20 cellular contexts compared by ENCODE assay signal in genomic region chr4:123405212-123405856, GRCh38. TPM values are rescaled to one million over a fixed set of nuclear protein-coding genes. Genes with fewer than 3 reads are reported as not detected.
DNase-seq lines count a peak whose midpoint lies in the region; ATAC-seq and TF ChIP-seq lines count a peak whose summit lies in the region.
"Had no signal": no experiment of that assay in that cellular context is flagged by ENCODE, and none has a peak within 500 bp of the region (broad histone marks: within the 10 kb centered on the region; RNA-seq: fewer than 3 reads in every experiment).

No MANE protein-coding gene starts in this region.

- no peaks in the 10 kb centered on the region for H3K27me3 ChIP-seq in ascending aorta
- no peaks in the 10 kb centered on the region for H3K27me3 ChIP-seq in transverse colon

- CTCF ChIA-PET in activated CD8-positive, alpha-beta T cell treated with anti-CD3 and anti-CD28 coated beads for 36 hours (lab: Charles Lee), result interaction anchor here (0.8 to 2.3 kb wide), 5 partner anchors 9 to 302 kb away, joined by 3 to 9 read pairs (median 4); partner anchors contain the start of gene SPRY1
- CTCF ChIA-PET in activated CD8-positive, alpha-beta T cell treated with anti-CD3 and anti-CD28 coated beads, Interleukin-2, amount 10 ng/mL, durations not matched to agents 7 days and 5 days (lab: Charles Lee), result interaction anchor here (0.8 to 2.9 kb wide), 4 partner anchors 8 to 159 kb away, joined by 3 to 12 read pairs (median 6); no protein-coding TSS in a partner anchor

- H3K27me3 Mint-ChIP-seq in activated CD8-positive, alpha-beta T cell treated with anti-CD3 and anti-CD28 coated beads for 36 hours, result no peaks in the 10 kb centered on the region
- no peaks in the 10 kb centered on the region for H3K27me3 Mint-ChIP-seq in activated CD8-positive, alpha-beta T cell treated with anti-CD3 and anti-CD28 coated beads, Interleukin-2, amount 10 ng/mL, durations not matched to agents 7 days and 5 days (ENCODE audit: low read depth)
- no peaks in the 10 kb centered on the region for H3K27me3 Mint-ChIP-seq in mesothelial cell of epicardium (ENCODE audit: low read depth)
- H3K27me3 Mint-ChIP-seq: T-helper 17 cell had no signal

- peaks cover 3 to 8% of the 10 kb centered on the region in 2 donors for H3K4me1 ChIP-seq in ascending aorta
- H3K4me1 ChIP-seq in transverse colon, result peaks cover 0 to 49% (median 4%) of the 10 kb centered on the region in 4 donors

- TF ChIP-seq POLR2A in transverse colon (IDR thresholded peaks at IDR 0.05), result no peak

- peak overlapping the region; percentile 26 to 32 for H3K4me3 ChIP-seq in ascending aorta
- no peak overlapping the region for H3K4me3 ChIP-seq in transverse colon

- peak overlapping the region; percentile 34 for H3K4me3 Mint-ChIP-seq in activated CD8-positive, alpha-beta T cell treated with anti-CD3 and anti-CD28 coated beads for 36 hours
- no peak overlapping the region for H3K4me3 Mint-ChIP-seq in activated CD8-positive, alpha-beta T cell treated with anti-CD3 and anti-CD28 coated beads, Interleukin-2, amount 10 ng/mL, durations not matched to agents 7 days and 5 days
- no peak overlapping the region for H3K4me3 Mint-ChIP-seq in mesothelial cell of epicardium
- H3K4me3 Mint-ChIP-seq: CD4-positive, alpha-beta T cell; memory B cell; T-helper 17 cell had no signal

- peaks cover 44% of the 10 kb centered on the region for H3K4me1 Mint-ChIP-seq in activated CD8-positive, alpha-beta T cell treated with anti-CD3 and anti-CD28 coated beads for 36 hours (ENCODE audit: low read depth)
- H3K4me1 Mint-ChIP-seq in activated CD8-positive, alpha-beta T cell treated with anti-CD3 and anti-CD28 coated beads, Interleukin-2, amount 10 ng/mL, durations not matched to agents 7 days and 5 days (ENCODE audit: low read depth), result peaks cover 56% of the 10 kb centered on the region
- peaks cover 50% of the 10 kb centered on the region for H3K4me1 Mint-ChIP-seq in mesothelial cell of epicardium
- H3K4me1 Mint-ChIP-seq: memory B cell, T-helper 17 cell had no signal

- H3K9me3 ChIP-seq in ascending aorta (no peaks in the 10 kb centered on the region), transverse colon (no peaks in the 10 kb centered on the region)

- TF ChIP-seq EP300 in transverse colon (IDR thresholded peaks at IDR 0.05; ENCODE audit: low read depth), result no peak

- POLR2A ChIA-PET in activated CD8-positive, alpha-beta T cell treated with anti-CD3 and anti-CD28 coated beads for 36 hours (lab: Charles Lee), result interaction anchor here (1.3 kb wide), 1 partner anchor 8 kb away, joined by 3 read pairs; no protein-coding TSS in a partner anchor
- POLR2A ChIA-PET in activated CD8-positive, alpha-beta T cell treated with anti-CD3 and anti-CD28 coated beads, Interleukin-2, amount 10 ng/mL, durations not matched to agents 7 days and 5 days (lab: Charles Lee), result interaction anchor here (0.7 kb wide), 1 partner anchor 8 kb away, joined by 3 read pairs; no protein-coding TSS in a partner anchor

- peaks cover 0 to 33% of the 10 kb centered on the region in 2 donors for H3K36me3 ChIP-seq in ascending aorta
- H3K36me3 ChIP-seq in transverse colon, result peaks cover 0 to 18% (median 3%) of the 10 kb centered on the region in 4 donors

- DNase-seq in activated CD8-positive, alpha-beta T cell treated with anti-CD3 and anti-CD28 coated beads for 36 hours, result no peak
- no peak for DNase-seq in activated CD8-positive, alpha-beta T cell treated with anti-CD3 and anti-CD28 coated beads, Interleukin-2, amount 10 ng/mL, durations not matched to agents 7 days and 5 days
- no peak for DNase-seq in ascending aorta (ENCODE audit: low spot score in 2 of 2)
- no peak for DNase-seq in mesothelial cell of epicardium (ENCODE audit: low spot score in 2 of 2, unreplicated experiment in 2 of 2)
- DNase-seq in transverse colon, result no peak
- no peak for DNase-seq in GM13976 (ENCODE audit: low spot score)
- no peak for DNase-seq in NCI-H1105 treated with DMSO at 0.1 percent for 48 hours (lab: John Stamatoyannopoulos, UW)
- DNase-seq: activated CD4-positive, CD25-positive, alpha-beta regulatory T cell treated with anti-CD3 and anti-CD28 coated beads, Interleukin-2, amount 50 U/mL, for 72 hours; anterior cingulate cortex; CD4-positive, alpha-beta T cell; Karpas-422; NCI-H187 treated with DMSO at 0.1 percent for 48 hours; NCI-H774; stimulated activated CD4-positive, alpha-beta T cell treated with anti-CD3 and anti-CD28 coated beads, Interleukin-12 subunit alpha, Interleukin-12 subunit beta, amount 100 ng/mL, for 4 hours; T-helper 17 cell had no signal

- WGBS in transverse colon (ENCODE audit: low coverage in 1 of 2), 2 donors, result 56 to 69% methylated on average over 5 of the region's 5 CpGs

- in situ Hi-C loops in transverse colon (cut with MboI; ENCODE audit: low pct_ligation_motif_present in 1 of 4, low pct_unique_long_range_greater_than_20kb in 1 of 4, low sequenced_read_pairs in 3 of 4), result no loop called here
- in situ Hi-C loops in GM13976 (cut with MboI; ENCODE audit: low sequenced_read_pairs, unreplicated experiment), result no loop called here

- no peak overlapping the region for H3K27ac Mint-ChIP-seq in activated CD8-positive, alpha-beta T cell treated with anti-CD3 and anti-CD28 coated beads for 36 hours
- H3K27ac Mint-ChIP-seq in activated CD8-positive, alpha-beta T cell treated with anti-CD3 and anti-CD28 coated beads, Interleukin-2, amount 10 ng/mL, durations not matched to agents 7 days and 5 days, result no peak overlapping the region
- H3K27ac Mint-ChIP-seq in mesothelial cell of epicardium, result peak overlapping the region; percentile 7
- H3K27ac Mint-ChIP-seq: CD4-positive, alpha-beta T cell; memory B cell; T-helper 17 cell had no signal

- H3K27ac ChIP-seq in ascending aorta (peak overlapping the region in 1 of 2 donors; percentile 5), transverse colon (peak overlapping the region; percentile 15 to 95 (median 38))
- H3K27ac ChIP-seq: RWPE1 had no signal

- no peak for ATAC-seq in activated CD8-positive, alpha-beta T cell treated with anti-CD3 and anti-CD28 coated beads for 36 hours
- ATAC-seq in activated CD8-positive, alpha-beta T cell treated with anti-CD3 and anti-CD28 coated beads, Interleukin-2, amount 10 ng/mL, durations not matched to agents 7 days and 5 days, result no peak
- ATAC-seq in HG03135 (IDR thresholded peaks at IDR 0.05; ENCODE audit: unreplicated experiment), result no peak
- ATAC-seq: esophagus mucosa, T-helper 17 cell had no signal

- no peak for TF ChIP-seq CTCF in activated CD8-positive, alpha-beta T cell treated with anti-CD3 and anti-CD28 coated beads for 36 hours (IDR thresholded peaks at IDR 0.05)
- TF ChIP-seq CTCF in ascending aorta (IDR thresholded peaks at IDR 0.05) (no peak), mesothelial cell of epicardium (IDR thresholded peaks at IDR 0.05; ENCODE audit: unreplicated experiment) (no peak), transverse colon (IDR thresholded peaks at IDR 0.05) (no peak), GM13976 (IDR thresholded peaks at IDR 0.05; ENCODE audit: borderline replicate concordance, control extremely low read depth, extremely low read depth, insufficient read depth, missing control alignments) (no peak)

- H3K9me3 Mint-ChIP-seq in activated CD8-positive, alpha-beta T cell treated with anti-CD3 and anti-CD28 coated beads for 36 hours, result no peaks in the 10 kb centered on the region
- no peaks in the 10 kb centered on the region for H3K9me3 Mint-ChIP-seq in activated CD8-positive, alpha-beta T cell treated with anti-CD3 and anti-CD28 coated beads, Interleukin-2, amount 10 ng/mL, durations not matched to agents 7 days and 5 days (ENCODE audit: insufficient read depth)
- H3K9me3 Mint-ChIP-seq in mesothelial cell of epicardium, result no peaks in the 10 kb centered on the region
- H3K9me3 Mint-ChIP-seq: CD4-positive, alpha-beta T cell; memory B cell had no signal

- peaks cover 57% of the 10 kb centered on the region for H3K36me3 Mint-ChIP-seq in activated CD8-positive, alpha-beta T cell treated with anti-CD3 and anti-CD28 coated beads for 36 hours (ENCODE audit: low read depth)
- H3K36me3 Mint-ChIP-seq in activated CD8-positive, alpha-beta T cell treated with anti-CD3 and anti-CD28 coated beads, Interleukin-2, amount 10 ng/mL, durations not matched to agents 7 days and 5 days (ENCODE audit: low read depth), result peaks cover 61% of the 10 kb centered on the region
- peaks cover 17% of the 10 kb centered on the region for H3K36me3 Mint-ChIP-seq in mesothelial cell of epicardium
- H3K36me3 Mint-ChIP-seq: memory B cell had no signal

- intact Hi-C loops in activated CD8-positive, alpha-beta T cell treated with anti-CD3 and anti-CD28 coated beads for 36 hours (cut with micrococcal nuclease), result no loop called here
- intact Hi-C loops in ascending aorta (cut with DNase I), result no loop called here
- intact Hi-C loops in transverse colon (cut with DNase I; ENCODE audit: low total_unique reads), result no loop called here

RNA-seq across cellular contexts. Expression of gene SPRY1, which starts 8.7 kb away (rescaled TPM):
- 100 to 1,000 TPM; 137 to 144 TPM for total RNA-seq in activated CD8-positive, alpha-beta T cell treated with anti-CD3 and anti-CD28 coated beads for 36 hours
- 10 to 100 TPM; 50.7 to 53.2 TPM for total RNA-seq in activated CD8-positive, alpha-beta T cell treated with anti-CD3 and anti-CD28 coated beads, Interleukin-2, amount 10 ng/mL, durations not matched to agents 7 days and 5 days
- 348 TPM for total RNA-seq in ascending aorta
- total RNA-seq in mesothelial cell of epicardium, result 39.1 to 42.0 TPM (median 41.8 TPM) in 3 replicates
- total RNA-seq in transverse colon, result 10 to 100 TPM; 22.1 to 47.2 (median 33.7) TPM
- total RNA-seq: A172 had no signal

Comparison
In these comparisons a context has a peak if more than half of its experiments do, and no peak if none do; other contexts are left out.
1. H3K4me3 ChIP-seq: peak in ascending aorta (2 of 2); none in transverse colon (0 of 4).